ENCODE assay signal across 1 cellular context in the genomic region with DNA sequence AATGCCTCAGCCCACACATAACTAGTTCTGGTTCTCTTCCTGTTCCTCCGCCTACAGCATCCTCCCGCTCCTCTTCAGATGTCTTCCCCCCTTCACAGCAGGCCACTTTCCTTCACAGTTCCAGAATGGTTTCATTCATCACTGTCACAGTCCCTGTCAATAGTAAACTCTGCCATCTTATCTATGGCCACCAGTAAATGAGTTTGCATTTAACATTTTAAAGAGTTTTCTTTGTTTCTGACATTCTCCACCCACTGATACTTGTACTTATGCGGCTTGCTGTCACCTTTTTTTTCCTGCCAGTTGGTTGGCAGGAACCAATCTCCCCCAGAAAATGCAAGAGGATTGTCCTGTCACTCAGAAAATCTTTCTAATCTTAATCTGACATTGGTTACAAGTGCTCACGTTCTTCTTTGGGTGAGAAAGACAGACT.
TF ChIP-seq lines count a peak whose summit lies in the region.

No MANE protein-coding gene starts in this region.

TF ChIP-seq in K562, 482 proteins besides CTCF, POLR2A, EP300 and RAD21 (continued from another document and continues in another):
- TF ChIP-seq, protein P1, sequence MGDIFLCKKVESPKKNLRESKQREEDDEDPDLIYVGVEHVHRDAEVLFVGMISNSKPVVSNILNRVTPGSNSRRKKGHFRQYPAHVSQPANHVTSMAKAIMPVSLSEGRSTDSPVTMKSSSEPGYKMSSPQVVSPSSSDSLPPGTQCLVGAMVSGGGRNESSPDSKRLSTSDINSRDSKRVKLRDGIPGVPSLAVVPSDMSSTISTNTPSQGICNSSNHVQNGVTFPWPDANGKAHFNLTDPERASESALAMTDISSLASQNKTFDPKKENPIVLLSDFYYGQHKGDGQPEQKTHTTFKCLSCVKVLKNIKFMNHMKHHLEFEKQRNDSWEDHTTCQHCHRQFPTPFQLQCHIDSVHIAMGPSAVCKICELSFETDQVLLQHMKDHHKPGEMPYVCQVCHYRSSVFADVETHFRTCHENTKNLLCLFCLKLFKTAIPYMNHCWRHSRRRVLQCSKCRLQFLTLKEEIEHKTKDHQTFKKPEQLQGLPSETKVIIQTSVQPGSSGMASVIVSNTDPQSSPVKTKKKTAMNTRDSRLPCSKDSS (IDR thresholded peaks at IDR 0.05; ENCODE audit: low read depth, partially characterized antibody): no peak
- TF ChIP-seq ZNF175 (CRISPR knock-in tag; IDR thresholded peaks at IDR 0.05; ENCODE audit: low read depth) (peak; percentile 46; the same call in 1 of the 2 replicates), MYBL2 (IDR thresholded peaks at IDR 0.05; ENCODE audit: low read depth) (no peak), MYBL2 (CRISPR knock-in tag; IDR thresholded peaks at IDR 0.05; ENCODE audit: borderline replicate concordance) (no peak), TEAD4 (IDR thresholded peaks at IDR 0.05; ENCODE audit: low read length) (peak; percentile 88), TEAD4 (CRISPR knock-in tag; IDR thresholded peaks at IDR 0.05; ENCODE audit: borderline replicate concordance) (no peak), KLF16 (IDR thresholded peaks at IDR 0.05) (peak; percentile 45; the same call in 1 of the 2 replicates), ZNF24 (IDR thresholded peaks at IDR 0.05) (no peak), ZNF75A (CRISPR knock-in tag; IDR thresholded peaks at IDR 0.05) (no peak), SMARCA4 (IDR thresholded peaks at IDR 0.05) (peak; percentile 85), ZSCAN29 (IDR thresholded peaks at IDR 0.05) (no peak), FOSL1 (tag; conservative IDR thresholded peaks at IDR 0.05) (peak; percentile 3; the same call in 1 of the 2 replicates), ZNF354B (CRISPR knock-in tag; IDR thresholded peaks at IDR 0.05) (no peak), ZNF696 (CRISPR knock-in tag; conservative IDR thresholded peaks at IDR 0.05) (no peak), EHMT2 (IDR thresholded peaks at IDR 0.05) (no peak), GABPB2 (CRISPR knock-in tag; conservative IDR thresholded peaks at IDR 0.05) (no peak), NELFE (IDR thresholded peaks at IDR 0.05; ENCODE audit: insufficient read depth, insufficient read length) (no peak), PML (IDR thresholded peaks at IDR 0.05; ENCODE audit: low read length) (peak; percentile 69), MAFK (IDR thresholded peaks at IDR 0.05; ENCODE audit: low read length) (peak; percentile 25; the same call in 1 of the 2 replicates), POLR3A (IDR thresholded peaks at IDR 0.05; ENCODE audit: borderline replicate concordance, extremely low read depth, insufficient read depth, insufficient read length) (no peak), HDAC3 (IDR thresholded peaks at IDR 0.05; ENCODE audit: borderline replicate concordance, partially characterized antibody) (peak; percentile 24), SMARCA5 (IDR thresholded peaks at IDR 0.05) (no peak), PHF20 (IDR thresholded peaks at IDR 0.05; ENCODE audit: partially characterized antibody) (no peak)
- TF ChIP-seq, protein P2, sequence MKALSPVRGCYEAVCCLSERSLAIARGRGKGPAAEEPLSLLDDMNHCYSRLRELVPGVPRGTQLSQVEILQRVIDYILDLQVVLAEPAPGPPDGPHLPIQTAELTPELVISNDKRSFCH (CRISPR knock-in tag; IDR thresholded peaks at IDR 0.05): no peak
- TF ChIP-seq, protein P2 (tag; IDR thresholded peaks at IDR 0.05): no peak
- TF ChIP-seq, protein P3, sequence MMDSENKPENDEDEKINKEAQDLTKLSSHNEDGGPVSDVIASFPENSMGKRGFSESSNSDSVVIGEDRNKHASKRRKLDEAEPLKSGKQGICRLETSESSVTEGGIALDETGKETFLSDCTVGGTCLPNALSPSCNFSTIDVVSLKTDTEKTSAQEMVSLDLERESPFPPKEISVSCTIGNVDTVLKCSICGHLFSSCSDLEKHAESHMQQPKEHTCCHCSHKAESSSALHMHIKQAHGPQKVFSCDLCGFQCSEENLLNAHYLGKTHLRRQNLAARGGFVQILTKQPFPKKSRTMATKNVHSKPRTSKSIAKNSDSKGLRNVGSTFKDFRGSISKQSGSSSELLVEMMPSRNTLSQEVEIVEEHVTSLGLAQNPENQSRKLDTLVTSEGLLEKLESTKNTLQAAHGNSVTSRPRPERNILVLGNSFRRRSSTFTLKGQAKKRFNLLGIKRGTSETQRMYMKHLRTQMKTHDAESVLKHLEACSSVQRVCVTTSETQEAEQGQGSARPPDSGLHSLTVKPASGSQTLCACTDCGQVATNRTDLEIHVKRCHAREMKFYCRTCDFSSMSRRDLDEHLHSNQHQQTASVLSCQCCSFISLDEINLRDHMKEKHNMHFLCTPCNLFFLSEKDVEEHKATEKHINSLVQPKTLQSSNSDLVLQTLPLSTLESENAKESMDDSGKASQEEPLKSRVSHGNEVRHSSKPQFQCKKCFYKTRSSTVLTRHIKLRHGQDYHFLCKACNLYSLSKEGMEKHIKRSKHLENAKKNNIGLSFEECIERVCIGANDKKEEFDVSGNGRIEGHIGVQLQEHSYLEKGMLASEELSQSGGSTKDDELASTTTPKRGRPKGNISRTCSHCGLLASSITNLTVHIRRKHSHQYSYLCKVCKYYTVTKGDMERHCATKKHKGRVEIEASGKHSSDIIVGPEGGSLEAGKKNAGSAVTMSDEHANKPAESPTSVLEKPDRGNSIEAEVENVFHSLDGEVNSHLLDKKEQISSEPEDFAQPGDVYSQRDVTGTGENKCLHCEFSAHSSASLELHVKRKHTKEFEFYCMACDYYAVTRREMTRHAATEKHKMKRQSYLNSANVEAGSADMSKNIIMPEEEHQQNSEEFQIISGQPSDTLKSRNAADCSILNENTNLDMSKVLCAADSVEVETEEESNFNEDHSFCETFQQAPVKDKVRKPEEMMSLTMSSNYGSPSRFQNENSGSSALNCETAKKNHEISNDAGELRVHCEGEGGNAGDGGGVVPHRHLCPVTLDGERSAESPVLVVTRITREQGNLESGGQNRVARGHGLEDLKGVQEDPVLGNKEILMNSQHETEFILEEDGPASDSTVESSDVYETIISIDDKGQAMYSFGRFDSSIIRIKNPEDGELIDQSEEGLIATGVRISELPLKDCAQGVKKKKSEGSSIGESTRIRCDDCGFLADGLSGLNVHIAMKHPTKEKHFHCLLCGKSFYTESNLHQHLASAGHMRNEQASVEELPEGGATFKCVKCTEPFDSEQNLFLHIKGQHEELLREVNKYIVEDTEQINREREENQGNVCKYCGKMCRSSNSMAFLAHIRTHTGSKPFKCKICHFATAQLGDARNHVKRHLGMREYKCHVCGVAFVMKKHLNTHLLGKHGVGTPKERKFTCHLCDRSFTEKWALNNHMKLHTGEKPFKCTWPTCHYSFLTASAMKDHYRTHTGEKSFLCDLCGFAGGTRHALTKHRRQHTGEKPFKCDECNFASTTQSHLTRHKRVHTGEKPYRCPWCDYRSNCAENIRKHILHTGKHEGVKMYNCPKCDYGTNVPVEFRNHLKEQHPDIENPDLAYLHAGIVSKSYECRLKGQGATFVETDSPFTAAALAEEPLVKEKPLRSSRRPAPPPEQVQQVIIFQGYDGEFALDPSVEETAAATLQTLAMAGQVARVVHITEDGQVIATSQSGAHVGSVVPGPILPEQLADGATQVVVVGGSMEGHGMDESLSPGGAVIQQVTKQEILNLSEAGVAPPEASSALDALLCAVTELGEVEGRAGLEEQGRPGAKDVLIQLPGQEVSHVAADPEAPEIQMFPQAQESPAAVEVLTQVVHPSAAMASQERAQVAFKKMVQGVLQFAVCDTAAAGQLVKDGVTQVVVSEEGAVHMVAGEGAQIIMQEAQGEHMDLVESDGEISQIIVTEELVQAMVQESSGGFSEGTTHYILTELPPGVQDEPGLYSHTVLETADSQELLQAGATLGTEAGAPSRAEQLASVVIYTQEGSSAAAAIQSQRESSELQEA (IDR thresholded peaks at IDR 0.05; ENCODE audit: low read depth): no peak
- TF ChIP-seq, protein P4, sequence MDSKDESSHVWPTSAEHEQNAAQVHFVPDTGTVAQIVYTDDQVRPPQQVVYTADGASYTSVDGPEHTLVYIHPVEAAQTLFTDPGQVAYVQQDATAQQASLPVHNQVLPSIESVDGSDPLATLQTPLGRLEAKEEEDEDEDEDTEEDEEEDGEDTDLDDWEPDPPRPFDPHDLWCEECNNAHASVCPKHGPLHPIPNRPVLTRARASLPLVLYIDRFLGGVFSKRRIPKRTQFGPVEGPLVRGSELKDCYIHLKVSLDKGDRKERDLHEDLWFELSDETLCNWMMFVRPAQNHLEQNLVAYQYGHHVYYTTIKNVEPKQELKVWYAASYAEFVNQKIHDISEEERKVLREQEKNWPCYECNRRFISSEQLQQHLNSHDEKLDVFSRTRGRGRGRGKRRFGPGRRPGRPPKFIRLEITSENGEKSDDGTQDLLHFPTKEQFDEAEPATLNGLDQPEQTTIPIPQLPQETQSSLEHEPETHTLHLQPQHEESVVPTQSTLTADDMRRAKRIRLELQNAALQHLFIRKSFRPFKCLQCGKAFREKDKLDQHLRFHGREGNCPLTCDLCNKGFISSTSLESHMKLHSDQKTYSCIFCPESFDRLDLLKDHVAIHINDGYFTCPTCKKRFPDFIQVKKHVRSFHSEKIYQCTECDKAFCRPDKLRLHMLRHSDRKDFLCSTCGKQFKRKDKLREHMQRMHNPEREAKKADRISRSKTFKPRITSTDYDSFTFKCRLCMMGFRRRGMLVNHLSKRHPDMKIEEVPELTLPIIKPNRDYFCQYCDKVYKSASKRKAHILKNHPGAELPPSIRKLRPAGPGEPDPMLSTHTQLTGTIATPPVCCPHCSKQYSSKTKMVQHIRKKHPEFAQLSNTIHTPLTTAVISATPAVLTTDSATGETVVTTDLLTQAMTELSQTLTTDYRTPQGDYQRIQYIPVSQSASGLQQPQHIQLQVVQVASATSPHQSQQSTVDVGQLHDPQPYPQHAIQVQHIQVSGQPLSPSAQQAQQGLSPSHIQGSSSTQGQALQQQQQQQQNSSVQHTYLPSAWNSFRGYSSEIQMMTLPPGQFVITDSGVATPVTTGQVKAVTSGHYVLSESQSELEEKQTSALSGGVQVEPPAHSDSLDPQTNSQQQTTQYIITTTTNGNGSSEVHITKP (IDR thresholded peaks at IDR 0.05; ENCODE audit: partially characterized antibody): peak; percentile 48
- TF ChIP-seq, protein P5, sequence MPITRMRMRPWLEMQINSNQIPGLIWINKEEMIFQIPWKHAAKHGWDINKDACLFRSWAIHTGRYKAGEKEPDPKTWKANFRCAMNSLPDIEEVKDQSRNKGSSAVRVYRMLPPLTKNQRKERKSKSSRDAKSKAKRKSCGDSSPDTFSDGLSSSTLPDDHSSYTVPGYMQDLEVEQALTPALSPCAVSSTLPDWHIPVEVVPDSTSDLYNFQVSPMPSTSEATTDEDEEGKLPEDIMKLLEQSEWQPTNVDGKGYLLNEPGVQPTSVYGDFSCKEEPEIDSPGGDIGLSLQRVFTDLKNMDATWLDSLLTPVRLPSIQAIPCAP (CRISPR knock-in tag; IDR thresholded peaks at IDR 0.05; ENCODE audit: borderline replicate concordance): no peak
- TF ChIP-seq, protein P6, sequence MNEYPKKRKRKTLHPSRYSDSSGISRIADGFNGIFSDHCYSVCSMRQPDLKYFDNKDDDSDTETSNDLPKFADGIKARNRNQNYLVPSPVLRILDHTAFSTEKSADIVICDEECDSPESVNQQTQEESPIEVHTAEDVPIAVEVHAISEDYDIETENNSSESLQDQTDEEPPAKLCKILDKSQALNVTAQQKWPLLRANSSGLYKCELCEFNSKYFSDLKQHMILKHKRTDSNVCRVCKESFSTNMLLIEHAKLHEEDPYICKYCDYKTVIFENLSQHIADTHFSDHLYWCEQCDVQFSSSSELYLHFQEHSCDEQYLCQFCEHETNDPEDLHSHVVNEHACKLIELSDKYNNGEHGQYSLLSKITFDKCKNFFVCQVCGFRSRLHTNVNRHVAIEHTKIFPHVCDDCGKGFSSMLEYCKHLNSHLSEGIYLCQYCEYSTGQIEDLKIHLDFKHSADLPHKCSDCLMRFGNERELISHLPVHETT (CRISPR knock-in tag; conservative IDR thresholded peaks at IDR 0.05 in 1 of 2, IDR thresholded peaks at IDR 0.05 in 1 of 2): 0 out of 4 replicates have a peak, but pooled peaks of 1 of the 2 experiments have one; percentile 23
- TF ChIP-seq, protein P7, sequence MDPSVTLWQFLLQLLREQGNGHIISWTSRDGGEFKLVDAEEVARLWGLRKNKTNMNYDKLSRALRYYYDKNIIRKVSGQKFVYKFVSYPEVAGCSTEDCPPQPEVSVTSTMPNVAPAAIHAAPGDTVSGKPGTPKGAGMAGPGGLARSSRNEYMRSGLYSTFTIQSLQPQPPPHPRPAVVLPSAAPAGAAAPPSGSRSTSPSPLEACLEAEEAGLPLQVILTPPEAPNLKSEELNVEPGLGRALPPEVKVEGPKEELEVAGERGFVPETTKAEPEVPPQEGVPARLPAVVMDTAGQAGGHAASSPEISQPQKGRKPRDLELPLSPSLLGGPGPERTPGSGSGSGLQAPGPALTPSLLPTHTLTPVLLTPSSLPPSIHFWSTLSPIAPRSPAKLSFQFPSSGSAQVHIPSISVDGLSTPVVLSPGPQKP (CRISPR knock-in tag; IDR thresholded peaks at IDR 0.05): no peak
- TF ChIP-seq, protein P8, sequence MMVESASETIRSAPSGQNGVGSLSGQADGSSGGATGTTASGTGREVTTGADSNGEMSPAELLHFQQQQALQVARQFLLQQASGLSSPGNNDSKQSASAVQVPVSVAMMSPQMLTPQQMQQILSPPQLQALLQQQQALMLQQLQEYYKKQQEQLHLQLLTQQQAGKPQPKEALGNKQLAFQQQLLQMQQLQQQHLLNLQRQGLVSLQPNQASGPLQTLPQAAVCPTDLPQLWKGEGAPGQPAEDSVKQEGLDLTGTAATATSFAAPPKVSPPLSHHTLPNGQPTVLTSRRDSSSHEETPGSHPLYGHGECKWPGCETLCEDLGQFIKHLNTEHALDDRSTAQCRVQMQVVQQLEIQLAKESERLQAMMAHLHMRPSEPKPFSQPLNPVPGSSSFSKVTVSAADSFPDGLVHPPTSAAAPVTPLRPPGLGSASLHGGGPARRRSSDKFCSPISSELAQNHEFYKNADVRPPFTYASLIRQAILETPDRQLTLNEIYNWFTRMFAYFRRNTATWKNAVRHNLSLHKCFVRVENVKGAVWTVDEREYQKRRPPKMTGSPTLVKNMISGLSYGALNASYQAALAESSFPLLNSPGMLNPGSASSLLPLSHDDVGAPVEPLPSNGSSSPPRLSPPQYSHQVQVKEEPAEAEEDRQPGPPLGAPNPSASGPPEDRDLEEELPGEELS (CRISPR knock-in tag; IDR thresholded peaks at IDR 0.05; ENCODE audit: borderline replicate concordance): no peak
- TF ChIP-seq, protein P9, sequence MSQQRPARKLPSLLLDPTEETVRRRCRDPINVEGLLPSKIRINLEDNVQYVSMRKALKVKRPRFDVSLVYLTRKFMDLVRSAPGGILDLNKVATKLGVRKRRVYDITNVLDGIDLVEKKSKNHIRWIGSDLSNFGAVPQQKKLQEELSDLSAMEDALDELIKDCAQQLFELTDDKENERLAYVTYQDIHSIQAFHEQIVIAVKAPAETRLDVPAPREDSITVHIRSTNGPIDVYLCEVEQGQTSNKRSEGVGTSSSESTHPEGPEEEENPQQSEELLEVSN (IDR thresholded peaks at IDR 0.05; ENCODE audit: borderline replicate concordance in 1 of 2, extremely low read depth in 1 of 2, insufficient read depth in 1 of 2, insufficient read length in 1 of 2, low read depth in 1 of 2, low read length in 1 of 2, poor library complexity in 1 of 2, severe bottlenecking in 1 of 2): no peak
- TF ChIP-seq, protein P10, sequence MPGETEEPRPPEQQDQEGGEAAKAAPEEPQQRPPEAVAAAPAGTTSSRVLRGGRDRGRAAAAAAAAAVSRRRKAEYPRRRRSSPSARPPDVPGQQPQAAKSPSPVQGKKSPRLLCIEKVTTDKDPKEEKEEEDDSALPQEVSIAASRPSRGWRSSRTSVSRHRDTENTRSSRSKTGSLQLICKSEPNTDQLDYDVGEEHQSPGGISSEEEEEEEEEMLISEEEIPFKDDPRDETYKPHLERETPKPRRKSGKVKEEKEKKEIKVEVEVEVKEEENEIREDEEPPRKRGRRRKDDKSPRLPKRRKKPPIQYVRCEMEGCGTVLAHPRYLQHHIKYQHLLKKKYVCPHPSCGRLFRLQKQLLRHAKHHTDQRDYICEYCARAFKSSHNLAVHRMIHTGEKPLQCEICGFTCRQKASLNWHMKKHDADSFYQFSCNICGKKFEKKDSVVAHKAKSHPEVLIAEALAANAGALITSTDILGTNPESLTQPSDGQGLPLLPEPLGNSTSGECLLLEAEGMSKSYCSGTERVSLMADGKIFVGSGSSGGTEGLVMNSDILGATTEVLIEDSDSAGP (CRISPR knock-in tag; IDR thresholded peaks at IDR 0.05): no peak
